In genomic region chr3:42063886-42064285, GRCh38 we compare ENCODE assay signal across 10 cellular contexts. TPM values are rescaled to one million over a fixed set of nuclear protein-coding genes. Genes with fewer than 3 reads are reported as not detected.
DNase-seq lines count a peak whose midpoint lies in the region; ATAC-seq, FAIRE-seq and TF ChIP-seq lines count a peak whose summit lies in the region.
"Had no signal": no experiment of that assay in that cellular context is flagged by ENCODE, and none has a peak within 500 bp of the region (broad histone marks: within the 10 kb centered on the region; RNA-seq: fewer than 3 reads in every experiment).

No MANE protein-coding gene starts in this region.

- H3K9me3 ChIP-seq in right cardiac atrium (ENCODE audit: control insufficient read depth, low read length) (no peaks in the 10 kb centered on the region), lung (ENCODE audit: control insufficient read depth in 2 of 2, insufficient read depth in 1 of 2, low read length in 1 of 2) (no peaks in the 10 kb centered on the region), uterus (no peaks in the 10 kb centered on the region)
- H3K9me3 ChIP-seq: body of pancreas had no signal

- POLR2A ChIA-PET in MCF 10A (lab: Yijun Ruan, JAX): interaction anchor here (0.8 to 5.9 kb wide), 8 partner anchors 7 to 43 kb away, joined by 3 to 56 read pairs (median 18); partner anchors contain the start of gene TRAK1

- H3K4me1 ChIP-seq in right cardiac atrium (ENCODE audit: control insufficient read depth, insufficient read depth, low read length) (peaks cover 15% of the 10 kb centered on the region), lung (ENCODE audit: control insufficient read depth in 2 of 2, insufficient read depth in 2 of 2, low read length in 2 of 2) (peaks cover 19 to 42% of the 10 kb centered on the region in 2 donors), uterus (peaks cover 0 to 8% of the 10 kb centered on the region in 2 donors)

- BruUV-seq in MCF 10A (replicated peaks; lab: Mats Ljungman, UMichigan): no TSS peak

- H3K9me3 Mint-ChIP-seq in MCF 10A (ENCODE audit: unreplicated experiment): no peaks in the 10 kb centered on the region

- H3K27me3 Mint-ChIP-seq in MCF 10A (ENCODE audit: insufficient read depth, unreplicated experiment): no peaks in the 10 kb centered on the region

- no peaks in the 10 kb centered on the region for H3K36me3 Mint-ChIP-seq in MCF 10A (ENCODE audit: insufficient read depth, unreplicated experiment)

- CTCF ChIA-PET in MCF 10A (lab: Yijun Ruan, JAX): interaction anchor here (0.7 kb wide), 1 partner anchor 39 kb away, joined by 3 read pairs; no protein-coding TSS in a partner anchor

- peaks cover 34% of the 10 kb centered on the region for H3K4me1 Mint-ChIP-seq in MCF 10A (ENCODE audit: insufficient read depth, unreplicated experiment)

- WGBS in right cardiac atrium: 79% methylated on average over 7 of the region's 7 CpGs
- 88 to 89% methylated on average over 7 of the region's 7 CpGs for WGBS in lung, 2 donors

- intact Hi-C loops in right cardiac atrium (cut with DNase I) (loop anchor here in 1 of 4 donors (5.0 kb wide), 1 partner anchor 42 kb away; no protein-coding TSS in a partner anchor), left cardiac atrium (cut with DNase I) (loop anchor here in 1 of 2 donors (5.0 kb wide), 1 partner anchor 47 kb away; no protein-coding TSS in a partner anchor), MCF 10A (cut with micrococcal nuclease) (no loop called here), uterus (cut with DNase I; ENCODE audit: low total_unique reads) (no loop called here)

- peak overlapping the region; percentile 47 for H3K4me3 Mint-ChIP-seq in MCF 10A (ENCODE audit: unreplicated experiment)

- H3K4me3 ChIP-seq in right cardiac atrium (ENCODE audit: low read length) (no peak overlapping the region), lung (no peak overlapping the region), uterus (no peak overlapping the region)
- H3K4me3 ChIP-seq: body of pancreas had no signal

- H3K27ac Mint-ChIP-seq in MCF 10A (ENCODE audit: low read depth, unreplicated experiment): peak overlapping the region; percentile 97

- peak overlapping the region; percentile 94 for H3K27ac ChIP-seq in right cardiac atrium (ENCODE audit: low read length)
- peak overlapping the region; percentile 79 to 98 for H3K27ac ChIP-seq in lung (ENCODE audit: low read depth in 1 of 2, low read length in 1 of 2)
- peak overlapping the region; percentile 64 to 81 for H3K27ac ChIP-seq in uterus
- H3K27ac ChIP-seq: C4-2B had no signal

- H3K36me3 ChIP-seq in lung (ENCODE audit: control insufficient read depth in 2 of 2, insufficient read depth in 2 of 2, low read length in 2 of 2): peaks cover 0 to 1% of the 10 kb centered on the region in 2 donors
- H3K36me3 ChIP-seq in uterus: no peaks in the 10 kb centered on the region

- ATAC-seq in right cardiac atrium (no peak), left cardiac atrium (no peak), lung (ENCODE audit: insufficient read depth, low FRiP score) (no peak), GM18519 (IDR thresholded peaks at IDR 0.05; ENCODE audit: low FRiP score, unreplicated experiment) (no peak)

- no peaks in the 10 kb centered on the region for H3K27me3 ChIP-seq in right cardiac atrium (ENCODE audit: control insufficient read depth, insufficient read depth)
- H3K27me3 ChIP-seq in lung (ENCODE audit: control insufficient read depth, insufficient read depth): no peaks in the 10 kb centered on the region
- no peaks in the 10 kb centered on the region for H3K27me3 ChIP-seq in uterus
- H3K27me3 ChIP-seq: body of pancreas had no signal

- FAIRE-seq in HTR-8/SVneo (lab: Jason Lieb, UNC) (no peak), RCC 7860 (lab: Jason Lieb, UNC) (no peak)

- no peak for TF ChIP-seq POLR2A in uterus (IDR thresholded peaks at IDR 0.05)

- TF ChIP-seq CTCF in MCF 10A (IDR thresholded peaks at IDR 0.05; ENCODE audit: unreplicated experiment) (no peak), lung (IDR thresholded peaks at IDR 0.05; ENCODE audit: control extremely low read depth, extremely low read depth) (no peak), uterus (IDR thresholded peaks at IDR 0.05) (no peak)

- DNase-seq in right cardiac atrium: no peak
- DNase-seq in left cardiac atrium: no peak
- DNase-seq in MCF 10A (ENCODE audit: unreplicated experiment): peak; percentile 82
- no peak for DNase-seq in lung (ENCODE audit: low spot score)
- no peak for DNase-seq in uterus
- no peak for DNase-seq in HTR-8/SVneo (ENCODE audit: insufficient read length, low spot score)
- DNase-seq in RCC 7860 (ENCODE audit: low spot score): no peak
- DNase-seq: body of pancreas had no signal

RNA-seq across cellular contexts. Expression of gene TRAK1, which starts 27.3 kb away (rescaled TPM):
- 100 to 1,000 TPM; 201 to 249 (median 232) TPM for total RNA-seq in right cardiac atrium
- polyA plus RNA-seq in right cardiac atrium: 91.7 TPM
- 100 to 1,000 TPM; 197 to 211 TPM for total RNA-seq in left cardiac atrium
- total RNA-seq in MCF 10A (2022): 32.8 and 33.2 TPM in 2 replicates
- 10 to 100 TPM; 45.3 to 65.4 TPM for total RNA-seq in lung
- polyA plus RNA-seq in lung: 10 to 100 TPM; 18.2 to 19.6 TPM
- 10 to 100 TPM; 14.3 to 37.5 (median 21.4) TPM for total RNA-seq in uterus
